ENCODE assay signal across 9 cellular contexts in the genomic region with DNA sequence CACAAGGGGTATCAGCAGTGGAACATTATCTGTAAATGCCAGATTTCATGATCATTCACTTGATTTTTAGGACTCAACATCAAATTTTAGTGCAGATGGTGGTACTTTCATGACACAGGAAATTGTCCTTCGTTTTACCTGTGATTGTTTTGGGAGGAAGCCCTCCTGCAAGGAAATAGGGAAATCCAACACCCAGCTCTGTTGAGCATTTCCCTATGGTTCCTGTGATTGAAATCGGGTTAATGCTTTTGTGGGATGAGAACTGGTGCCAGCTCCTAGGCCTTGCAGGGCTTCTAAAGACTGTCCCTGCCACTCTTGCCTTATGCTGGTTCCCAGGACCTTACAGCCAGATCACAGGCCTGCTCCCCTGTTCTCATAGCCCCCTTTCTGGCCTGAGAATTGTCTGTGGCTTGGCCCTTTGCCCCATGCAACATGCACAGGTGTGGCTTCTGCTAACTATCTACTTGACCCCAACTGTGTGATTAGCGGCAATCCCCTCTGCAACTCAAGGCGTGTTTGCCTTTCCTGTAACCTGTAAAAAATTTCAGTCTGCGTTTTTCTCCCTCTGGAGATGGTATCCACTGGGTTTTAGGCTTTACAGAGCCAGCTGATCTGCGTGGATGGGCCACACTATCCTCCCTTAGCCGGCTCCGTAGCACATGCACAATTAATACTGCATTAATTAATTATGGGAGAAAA.
DNase-seq lines count a peak whose midpoint lies in the region; ATAC-seq, FAIRE-seq and TF ChIP-seq lines count a peak whose summit lies in the region.
"Had no signal": no experiment of that assay in that cellular context is flagged by ENCODE, and none has a peak within 500 bp of the region (broad histone marks: within the 10 kb centered on the region; RNA-seq: fewer than 3 reads in every experiment).

No MANE protein-coding gene starts in this region.

- H3K4me1 ChIP-seq in muscle layer of duodenum (ENCODE audit: control insufficient read depth in 1 of 2, insufficient read depth in 2 of 2, low read length in 2 of 2) (peaks cover 56 to 58% of the 10 kb centered on the region in 2 donors), adrenal gland (replicated peaks in 1 of 2) (peaks cover 25 to 44% of the 10 kb centered on the region in 2 donors)

- no peak for TF ChIP-seq CTCF in adrenal gland (IDR thresholded peaks at IDR 0.05)

- no peak for TF ChIP-seq POLR2A in adrenal gland (IDR thresholded peaks at IDR 0.05)

- H3K36me3 ChIP-seq in muscle layer of duodenum (ENCODE audit: control insufficient read depth in 1 of 2, insufficient read depth in 2 of 2, low read length in 2 of 2) (no peaks in the 10 kb centered on the region), adrenal gland (replicated peaks in 1 of 2) (peaks cover 0 to 5% of the 10 kb centered on the region in 2 donors)

- peak overlapping the region; percentile 82 for H3K27ac ChIP-seq in muscle layer of duodenum (ENCODE audit: low read length)
- peak overlapping the region in 1 of 5 donors; percentile 30 for H3K27ac ChIP-seq in adrenal gland

- H3K27me3 ChIP-seq in muscle layer of duodenum (ENCODE audit: low read depth, low read length), result no peaks in the 10 kb centered on the region
- H3K27me3 ChIP-seq in adrenal gland, result no peaks in the 10 kb centered on the region

- DNase-seq in GM18507 (ENCODE audit: extremely low spot score, insufficient read length, low read depth) (no peak), adrenal gland (no peak), head of caudate nucleus (no peak), NCI-H1105 (lab: John Stamatoyannopoulos, UW) (no peak)
- DNase-seq in activated CD4-positive, CD25-positive, alpha-beta regulatory T cell treated with anti-CD3 and anti-CD28 coated beads, Interleukin-2, amount 50 U/mL, for 72 hours, result no peak

- ATAC-seq in GM21515 (IDR thresholded peaks at IDR 0.05; ENCODE audit: unreplicated experiment) (peak; percentile 47), HG03460 (IDR thresholded peaks at IDR 0.05; ENCODE audit: unreplicated experiment) (peak; percentile 63)

- H3K9me3 ChIP-seq in muscle layer of duodenum (ENCODE audit: control insufficient read depth in 1 of 2, low read length in 2 of 2) (no peaks in the 10 kb centered on the region), adrenal gland (replicated peaks in 1 of 3) (no peaks in the 10 kb centered on the region)

- H3K4me3 ChIP-seq in muscle layer of duodenum (ENCODE audit: low read depth in 1 of 2, low read length in 2 of 2), result no peak overlapping the region
- H3K4me3 ChIP-seq in adrenal gland, result no peak overlapping the region

- peak; percentile 98 for FAIRE-seq in GM18507 (lab: Jason Lieb, UNC)
- FAIRE-seq: keratinocyte had no signal

- intact Hi-C loops in adrenal gland (cut with DNase I) (no loop called here), head of caudate nucleus (cut with DNase I) (loop anchor here (10.0 kb wide), 1 partner anchor 73 kb away; no protein-coding TSS in a partner anchor)

- 88 to 96% (median 91%) methylated on average over 8 of the region's 8 CpGs for WGBS in adrenal gland, 4 donors
